In genomic region chr7:115707236-115707635, GRCh38 we compare ENCODE assay signal across 8 cellular contexts.
DNase-seq lines count a peak whose midpoint lies in the region; ATAC-seq lines count a peak whose summit lies in the region.

No MANE protein-coding gene starts in this region.

- no peak overlapping the region for H3K27ac Mint-ChIP-seq in T-helper 2 cell treated with Interferon-gamma antibody and Interleukin-4, amounts not matched to agents 5 μg/mL and 100 μg/mL, for 36 hours

- no peaks in the 10 kb centered on the region for H3K36me3 Mint-ChIP-seq in T-helper 2 cell treated with Interferon-gamma antibody and Interleukin-4, amounts not matched to agents 5 μg/mL and 100 μg/mL, for 36 hours (ENCODE audit: low read depth)

- no peaks in the 10 kb centered on the region for H3K27me3 Mint-ChIP-seq in T-helper 2 cell treated with Interferon-gamma antibody and Interleukin-4, amounts not matched to agents 5 μg/mL and 100 μg/mL, for 36 hours (ENCODE audit: low read depth)

- no peaks in the 10 kb centered on the region for H3K9me3 Mint-ChIP-seq in T-helper 2 cell treated with Interferon-gamma antibody and Interleukin-4, amounts not matched to agents 5 μg/mL and 100 μg/mL, for 36 hours

- H3K4me1 Mint-ChIP-seq in T-helper 2 cell treated with Interferon-gamma antibody and Interleukin-4, amounts not matched to agents 5 μg/mL and 100 μg/mL, for 36 hours (ENCODE audit: low read depth): no peaks in the 10 kb centered on the region

- no peak overlapping the region for H3K4me3 Mint-ChIP-seq in T-helper 2 cell treated with Interferon-gamma antibody and Interleukin-4, amounts not matched to agents 5 μg/mL and 100 μg/mL, for 36 hours

- intact Hi-C loops in left colon (cut with DNase I, micrococcal nuclease): no loop called here

- DNase-seq in EH (ENCODE audit: low read depth): peak; percentile 16
- peak; percentile 86 for DNase-seq in HT-29 (ENCODE audit: low spot score)
- DNase-seq in SHP77 (lab: John Stamatoyannopoulos, UW): peak; percentile 82 to 83
- peak in 1 of 2 donors; percentile 29 for DNase-seq in left colon
- DNase-seq in T-helper 2 cell treated with Interferon-gamma antibody and Interleukin-4, amounts not matched to agents 5 μg/mL and 100 μg/mL, for 36 hours (ENCODE audit: low spot score): no peak

- ATAC-seq in left colon: peak; percentile 81
- no peak for ATAC-seq in GM18858 (IDR thresholded peaks at IDR 0.05; ENCODE audit: unreplicated experiment)
- no peak for ATAC-seq in HG03139 (IDR thresholded peaks at IDR 0.05; ENCODE audit: unreplicated experiment)
- ATAC-seq in HG02759 (IDR thresholded peaks at IDR 0.05; ENCODE audit: unreplicated experiment): no peak
